ENCODE assay signal across 14 cellular contexts in genomic region chr19:6038634-6039405, GRCh38.
DNase-seq lines count a peak whose midpoint lies in the region; ATAC-seq lines count a peak whose summit lies in the region.
"Had no signal": no experiment of that assay in that cellular context is flagged by ENCODE, and none has a peak within 500 bp of the region (broad histone marks: within the 10 kb centered on the region; RNA-seq: fewer than 3 reads in every experiment).

No MANE protein-coding gene starts in this region.

- no peak for DNase-seq in activated T-cell treated with anti-CD3 and anti-CD28 coated beads, Interleukin-2, amount 50 U/mL, for 24 hours
- no peak for DNase-seq in activated T-cell treated with anti-CD3 and anti-CD28 coated beads, Interleukin-2, amount 50 U/mL, for 1 hour
- DNase-seq in activated CD8-positive, alpha-beta memory T cell treated with anti-CD3 and anti-CD28 coated beads, Interleukin-2, amount 50 U/mL, for 48 hours = peak; percentile 61
- peak; percentile 64 for DNase-seq in stimulated activated CD8-positive, alpha-beta memory T cell treated with anti-CD3 and anti-CD28 coated beads, Interleukin-4, amount 100 ng/mL, for 48 hours
- no peak for DNase-seq in superior temporal gyrus (ENCODE audit: extremely low spot score)
- DNase-seq in Karpas-422 = no peak
- DNase-seq: AML-193, body of pancreas, NCI-H146 had no signal

- H2AFZ ChIP-seq in Karpas-422 (ENCODE audit: low read length) = no peak overlapping the region

- H3K27ac ChIP-seq in Karpas-422 (ENCODE audit: low read length) = no peak overlapping the region
- H3K27ac ChIP-seq: body of pancreas, suprapubic skin had no signal

- peaks cover 18% of the 10 kb centered on the region for H3K4me1 Mint-ChIP-seq in activated T-cell treated with anti-CD3 and anti-CD28 coated beads, Interleukin-2, amount 50 U/mL, for 24 hours (ENCODE audit: low read depth)
- H3K4me1 Mint-ChIP-seq: WTC11 had no signal

- no peaks in the 10 kb centered on the region for H3K9me3 ChIP-seq in Karpas-422 (ENCODE audit: low read length)
- H3K9me3 ChIP-seq: body of pancreas, suprapubic skin had no signal

- H3K36me3 ChIP-seq in Karpas-422 (ENCODE audit: insufficient read depth, low read length) = no peaks in the 10 kb centered on the region

- H3K9me3 Mint-ChIP-seq in activated T-cell treated with anti-CD3 and anti-CD28 coated beads, Interleukin-2, amount 50 U/mL, for 24 hours = no peaks in the 10 kb centered on the region
- H3K9me3 Mint-ChIP-seq: WTC11 had no signal

- no peaks in the 10 kb centered on the region for H3K79me2 ChIP-seq in Karpas-422 (ENCODE audit: low read length)

- no peaks in the 10 kb centered on the region for H3K9me2 ChIP-seq in Karpas-422 (replicated peaks; ENCODE audit: insufficient read depth, low read length)

- peak overlapping the region; percentile 30 for H3K4me3 Mint-ChIP-seq in activated T-cell treated with anti-CD3 and anti-CD28 coated beads, Interleukin-2, amount 50 U/mL, for 24 hours
- H3K4me3 Mint-ChIP-seq: WTC11 had no signal

- H3K4me2 ChIP-seq in Karpas-422 (ENCODE audit: low read depth, low read length, poor library complexity, severe bottlenecking) = no peak overlapping the region

- ATAC-seq in HG02759 (IDR thresholded peaks at IDR 0.05; ENCODE audit: unreplicated experiment) (peak; percentile 72), GM21526 (IDR thresholded peaks at IDR 0.05; ENCODE audit: low FRiP score, unreplicated experiment) (no peak)
- ATAC-seq: body of pancreas; naive thymus-derived CD4-positive, alpha-beta T cell; WTC11 had no signal

- no peaks in the 10 kb centered on the region for H3K27me3 Mint-ChIP-seq in activated T-cell treated with anti-CD3 and anti-CD28 coated beads, Interleukin-2, amount 50 U/mL, for 24 hours
- H3K27me3 Mint-ChIP-seq: naive thymus-derived CD4-positive, alpha-beta T cell had no signal

- H3K27me3 ChIP-seq in Karpas-422 (ENCODE audit: low read length) = no peaks in the 10 kb centered on the region
- H3K27me3 ChIP-seq: body of pancreas, suprapubic skin had no signal

- H3K9ac ChIP-seq in Karpas-422 (ENCODE audit: low read length) = no peak overlapping the region

- no peaks in the 10 kb centered on the region for H4K20me1 ChIP-seq in Karpas-422 (ENCODE audit: insufficient read depth, low read depth, low read length)

- peaks cover 24% of the 10 kb centered on the region for H3K36me3 Mint-ChIP-seq in activated T-cell treated with anti-CD3 and anti-CD28 coated beads, Interleukin-2, amount 50 U/mL, for 24 hours (ENCODE audit: low read depth)
- H3K36me3 Mint-ChIP-seq: WTC11 had no signal

- peaks cover 10% of the 10 kb centered on the region for H3K4me1 ChIP-seq in Karpas-422 (ENCODE audit: low read length)
- H3K4me1 ChIP-seq: body of pancreas had no signal

- H3K4me3 ChIP-seq in Karpas-422 (ENCODE audit: low read length) = no peak overlapping the region
- H3K4me3 ChIP-seq: body of pancreas, suprapubic skin had no signal

- H3K27ac Mint-ChIP-seq in activated T-cell treated with anti-CD3 and anti-CD28 coated beads, Interleukin-2, amount 50 U/mL, for 24 hours = peak overlapping the region; percentile 88
- H3K27ac Mint-ChIP-seq: WTC11 had no signal

Comparison
In these comparisons a context has a peak if more than half of its experiments do, and no peak if none do; other contexts are left out.
1. DNase-seq: peak in activated CD8-positive, alpha-beta memory T cell treated with anti-CD3 and anti-CD28 coated beads, Interleukin-2, amount 50 U/mL, for 48 hours (single experiment) and stimulated activated CD8-positive, alpha-beta memory T cell treated with anti-CD3 and anti-CD28 coated beads, Interleukin-4, amount 100 ng/mL, for 48 hours (single experiment); none in activated T-cell treated with anti-CD3 and anti-CD28 coated beads, Interleukin-2, amount 50 U/mL, for 24 hours (single experiment), activated T-cell treated with anti-CD3 and anti-CD28 coated beads, Interleukin-2, amount 50 U/mL, for 1 hour (single experiment), superior temporal gyrus (single experiment) and Karpas-422 (single experiment).